ENCODE assay signal across 9 cellular contexts in genomic region chrX:32448320-32448719, GRCh38.
DNase-seq lines count a peak whose midpoint lies in the region; ATAC-seq and TF ChIP-seq lines count a peak whose summit lies in the region.
"Had no signal": no experiment of that assay in that cellular context is flagged by ENCODE, and none has a peak within 500 bp of the region (broad histone marks: within the 10 kb centered on the region; RNA-seq: fewer than 3 reads in every experiment).

No MANE protein-coding gene starts in this region.

- H3K79me2 ChIP-seq in PC-3 (ENCODE audit: low read length): no peaks in the 10 kb centered on the region

- peak; percentile 42 for DNase-seq in GDM1 (lab: John Stamatoyannopoulos, UW)
- DNase-seq in GM03348 (ENCODE audit: low spot score): no peak
- no peak for DNase-seq in PC-3
- DNase-seq in NCI-H187 treated with DMSO at 0.1 percent for 48 hours (lab: John Stamatoyannopoulos, UW): no peak
- no peak for DNase-seq in NK-92 treated with Interleukin-12 subunit alpha and Interleukin-12 subunit beta, amount 100 ng/mL, for 24 hours (lab: John Stamatoyannopoulos, UW)

- H3K27me3 Mint-ChIP-seq in activated T-helper 17 cell treated with anti-CD3 and anti-CD28 coated beads, Interleukin-2, amount 50 U/mL, for 72 hours: no peaks in the 10 kb centered on the region
- H3K27me3 Mint-ChIP-seq: central memory CD8-positive, alpha-beta T cell had no signal

- no peaks in the 10 kb centered on the region for H3F3A ChIP-seq in PC-3 (ENCODE audit: low read length, unreplicated experiment)

- H3K27ac Mint-ChIP-seq in activated T-helper 17 cell treated with anti-CD3 and anti-CD28 coated beads, Interleukin-2, amount 50 U/mL, for 72 hours: no peak overlapping the region

- ATAC-seq in GM19463 (IDR thresholded peaks at IDR 0.05; ENCODE audit: unreplicated experiment) (peak; percentile 99), HG03442 (IDR thresholded peaks at IDR 0.05; ENCODE audit: unreplicated experiment) (peak; percentile 98), PC-3 (no peak)
- peak; percentile 86 for ATAC-seq in activated T-helper 17 cell treated with anti-CD3 and anti-CD28 coated beads, Interleukin-2, amount 50 U/mL, for 72 hours (replicated peaks)

- TF ChIP-seq CTCF in PC-3 (conservative IDR thresholded peaks at IDR 0.05; ENCODE audit: low read depth, low read length): no peak

- POLR2A ChIA-PET in PC-3 (lab: Charles Lee; ENCODE audit: unreplicated experiment): no interaction called here

- CTCF ChIA-PET in PC-3 (lab: Charles Lee): no interaction called here

- no peaks in the 10 kb centered on the region for H3K4me1 ChIP-seq in PC-3 (ENCODE audit: insufficient read depth, low read length)

- H3K4me2 ChIP-seq in PC-3 (ENCODE audit: low read length): no peak overlapping the region

- no peaks in the 10 kb centered on the region for H3K36me3 Mint-ChIP-seq in activated T-helper 17 cell treated with anti-CD3 and anti-CD28 coated beads, Interleukin-2, amount 50 U/mL, for 72 hours (ENCODE audit: low read depth)

- peaks cover 4% of the 10 kb centered on the region for H3K4me1 Mint-ChIP-seq in activated T-helper 17 cell treated with anti-CD3 and anti-CD28 coated beads, Interleukin-2, amount 50 U/mL, for 72 hours
- H3K4me1 Mint-ChIP-seq: central memory CD8-positive, alpha-beta T cell had no signal

- no TSS peak for BruUV-seq in PC-3 (replicated peaks; lab: Mats Ljungman, UMichigan)

- intact Hi-C loops in PC-3 (cut with micrococcal nuclease): no loop called here

- peak overlapping the region; percentile 21 for H3K4me3 Mint-ChIP-seq in activated T-helper 17 cell treated with anti-CD3 and anti-CD28 coated beads, Interleukin-2, amount 50 U/mL, for 72 hours
- H3K4me3 Mint-ChIP-seq: central memory CD8-positive, alpha-beta T cell had no signal

- no peak overlapping the region for H2AFZ ChIP-seq in PC-3 (ENCODE audit: low read length)

- H3K4me3 ChIP-seq in PC-3 (ENCODE audit: low read length): no peak overlapping the region

- no peaks in the 10 kb centered on the region for H4K20me1 ChIP-seq in PC-3 (ENCODE audit: low read length)

- no peaks in the 10 kb centered on the region for H3K9me3 ChIP-seq in PC-3 (ENCODE audit: low read length)

- no peak overlapping the region for H3K9ac ChIP-seq in PC-3 (ENCODE audit: low read length)

- no peaks in the 10 kb centered on the region for H3K27me3 ChIP-seq in PC-3 (ENCODE audit: low read length)

- no peaks in the 10 kb centered on the region for H3K36me3 ChIP-seq in PC-3 (ENCODE audit: low read depth, low read length)

- no peaks in the 10 kb centered on the region for H3K9me2 ChIP-seq in PC-3 (replicated peaks; ENCODE audit: low read length)

- H3K9me3 Mint-ChIP-seq in activated T-helper 17 cell treated with anti-CD3 and anti-CD28 coated beads, Interleukin-2, amount 50 U/mL, for 72 hours: peaks cover 3% of the 10 kb centered on the region

- no peak overlapping the region for H3K27ac ChIP-seq in PC-3 (ENCODE audit: low read length)
